27 cellular contexts compared by ENCODE assay signal in genomic region chr1:96372881-96373280, GRCh38.
"Had no signal": no experiment of that assay in that cellular context is flagged by ENCODE, and none has a peak within 500 bp of the region (broad histone marks: within the 10 kb centered on the region; RNA-seq: fewer than 3 reads in every experiment).

No MANE protein-coding gene starts in this region.

- H3K36me3 ChIP-seq: gastroesophageal sphincter, heart left ventricle, left lung, neural progenitor cell, sigmoid colon, spleen, tibial artery had no signal

- DNase-seq: dorsolateral prefrontal cortex; effector CD4-positive, alpha-beta T cell; foreskin keratinocyte; heart left ventricle; left cardiac atrium; left lung; mesenchymal stem cell; midbrain; naive thymus-derived CD4-positive, alpha-beta T cell; psoas muscle; right cardiac atrium; sigmoid colon; spleen; stimulated activated CD4-positive, alpha-beta T cell treated with anti-CD3 and anti-CD28 coated beads, Interleukin-4, amount 100 ng/mL, for 4 hours; stimulated activated naive CD8-positive, alpha-beta T cell treated with anti-CD3 and anti-CD28 coated beads, Interleukin-15, Interleukin-2, amounts not matched to agents 100 U/mL and 50 U/mL, for 24 hours; substantia nigra; testis; tibial artery had no signal

- H3K4me3 ChIP-seq: dorsolateral prefrontal cortex, gastroesophageal sphincter, heart left ventricle, hepatocyte, left lung, neural progenitor cell, psoas muscle, sigmoid colon, skin epidermis, spleen, testis, tibial artery had no signal

- H3K9me3 ChIP-seq: gastroesophageal sphincter, heart left ventricle, left lung, psoas muscle, sigmoid colon, spleen, testis, tibial artery had no signal

- H3K9ac ChIP-seq: neural progenitor cell had no signal

- ATAC-seq: esophagus mucosa; foreskin keratinocyte; gastroesophageal sphincter; heart left ventricle; left cardiac atrium; left lung; naive thymus-derived CD4-positive, alpha-beta T cell; psoas muscle; right cardiac atrium; stimulated activated memory B cell treated with anti-CD40 and anti-IgM and Interleukin-4, amounts not matched to agents 10 μg/mL and 1 μg/mL and 100 μg/mL, for 72 hours; stimulated activated naive CD8-positive, alpha-beta T cell treated with anti-CD3 and anti-CD28 coated beads, Interleukin-15, Interleukin-2, amounts not matched to agents 100 U/mL and 50 U/mL, for 24 hours had no signal

- H3K4me1 ChIP-seq: gastroesophageal sphincter, heart left ventricle, left lung, neural progenitor cell, psoas muscle, sigmoid colon, spleen, testis, tibial artery had no signal

- FAIRE-seq: colon, urothelium cell line had no signal

- H3K79me2 ChIP-seq: hepatocyte had no signal

- H3K4me2 ChIP-seq: hepatocyte, neural progenitor cell had no signal

- H3K27ac ChIP-seq: dorsolateral prefrontal cortex, epithelial cell of prostate, foreskin keratinocyte, gastroesophageal sphincter, heart left ventricle, hepatocyte, left lung, neural progenitor cell, psoas muscle, sigmoid colon, skin epidermis, spleen, testis, tibial artery had no signal

- H3K27me3 ChIP-seq: dorsolateral prefrontal cortex, foreskin keratinocyte, gastroesophageal sphincter, heart left ventricle, hepatocyte, left lung, neural progenitor cell, sigmoid colon, spleen, testis, tibial artery had no signal

- H2AFZ ChIP-seq: hepatocyte, neural progenitor cell had no signal
